8 cellular contexts compared by ENCODE assay signal in the genomic region with DNA sequence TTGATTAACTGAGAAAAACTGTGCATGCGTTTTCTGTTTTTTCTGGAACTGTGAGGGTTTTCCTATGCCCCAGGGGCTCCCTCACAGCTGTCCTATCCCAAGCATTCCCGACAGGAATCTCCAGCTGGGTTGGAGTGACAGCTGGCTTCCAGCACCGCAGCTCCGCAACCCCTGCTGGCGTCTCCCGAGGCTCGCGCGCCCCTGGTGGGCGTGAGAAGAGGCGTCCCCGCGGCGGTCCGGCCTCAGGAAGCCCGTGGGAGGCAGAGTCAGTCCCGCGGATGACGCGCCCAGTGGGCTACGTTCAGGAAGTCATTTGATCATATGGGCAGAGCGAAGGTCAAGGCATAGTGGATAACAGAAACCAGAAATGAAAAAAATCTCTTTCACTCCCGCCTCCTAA.
DNase-seq lines count a peak whose midpoint lies in the region; ATAC-seq and TF ChIP-seq lines count a peak whose summit lies in the region.
"Not testable (repeated sequence)": the region's sequence is repeated elsewhere in the genome, so short reads cannot be mapped to it uniquely, and the experiment has no call there.

No MANE protein-coding gene starts in this region.

- not testable (repeated sequence) for H4K5ac ChIP-seq in IMR-90 (ENCODE audit: low read depth, low read length)

- H3K4me1 ChIP-seq in IMR-90 (ENCODE audit: control insufficient read depth, insufficient read depth, low read length); gastroesophageal sphincter; right cardiac atrium (ENCODE audit: control insufficient read depth, insufficient read depth, low read length); upper lobe of right lung: not testable (repeated sequence)

- H3K36me3 ChIP-seq in IMR-90 (ENCODE audit: control insufficient read depth, insufficient read depth, low read length); gastroesophageal sphincter; upper lobe of right lung: not testable (repeated sequence)

- POLR2A ChIA-PET in IMR-90 (lab: Charles Lee; ENCODE audit: unreplicated experiment): not testable (repeated sequence)

- not testable (repeated sequence) for H2AK5ac ChIP-seq in IMR-90 (ENCODE audit: low read depth, low read length)

- H3K9me1 ChIP-seq in IMR-90 (ENCODE audit: insufficient read depth, low read length): not testable (repeated sequence)

- H2AFZ ChIP-seq in IMR-90 (replicated peaks; ENCODE audit: low read length, poor library complexity): not testable (repeated sequence)

- H3K36me3 Mint-ChIP-seq in Calu3 (ENCODE audit: insufficient read depth, unreplicated experiment); activated T-helper 17 cell treated with anti-CD3 and anti-CD28 coated beads, Interleukin-2, amount 50 U/mL, for 72 hours (ENCODE audit: low read depth); nephron progenitor cell (ENCODE audit: low read depth): not testable (repeated sequence)

- not testable (repeated sequence) for H3K27me3 Mint-ChIP-seq in Calu3 (ENCODE audit: unreplicated experiment); activated T-helper 17 cell treated with anti-CD3 and anti-CD28 coated beads, Interleukin-2, amount 50 U/mL, for 72 hours; nephron progenitor cell (ENCODE audit: low read depth, poor library complexity)

- DNase-seq in Calu3 (peak; percentile 17), choroid plexus epithelial cell (ENCODE audit: low read depth) (peak; percentile 39), right cardiac atrium (peak; percentile 13 to 60 (median 40)), nephron progenitor cell (peak; percentile 46), upper lobe of right lung (peak; percentile 54)
- DNase-seq in IMR-90: not testable (repeated sequence)

- not testable (repeated sequence) for H2BK20ac ChIP-seq in IMR-90 (ENCODE audit: low read depth, low read length)

- H3K4me3 ChIP-seq in IMR-90 (ENCODE audit: insufficient read depth, low read depth, low read length); choroid plexus epithelial cell (ENCODE audit: low read depth, low read length); gastroesophageal sphincter; right cardiac atrium (ENCODE audit: low read length); upper lobe of right lung: not testable (repeated sequence)

- intact Hi-C loops in Calu3 (cut with micrococcal nuclease; ENCODE audit: unreplicated experiment); IMR-90 (cut with micrococcal nuclease); right cardiac atrium (cut with DNase I); upper lobe of right lung (cut with DNase I): not testable (repeated sequence)

- H3K18ac ChIP-seq in IMR-90 (ENCODE audit: low read depth, low read length): not testable (repeated sequence)

- H3K14ac ChIP-seq in IMR-90 (replicated peaks; ENCODE audit: low read depth, low read length): not testable (repeated sequence)

- not testable (repeated sequence) for H3K23ac ChIP-seq in IMR-90 (ENCODE audit: low read depth, low read length)

- H3K9me3 ChIP-seq in IMR-90 (ENCODE audit: control insufficient read depth, insufficient read depth, low read length); gastroesophageal sphincter; right cardiac atrium (ENCODE audit: control insufficient read depth, low read length); upper lobe of right lung: not testable (repeated sequence)

- H3K4ac ChIP-seq in IMR-90 (ENCODE audit: low read depth, low read length): not testable (repeated sequence)

- not testable (repeated sequence) for H4K8ac ChIP-seq in IMR-90 (ENCODE audit: low read depth in 2 of 2, low read length in 2 of 2)

- H3K4me2 ChIP-seq in IMR-90 (ENCODE audit: low read depth, low read length): not testable (repeated sequence)

- H4K91ac ChIP-seq in IMR-90 (ENCODE audit: insufficient read depth, low read depth, low read length): not testable (repeated sequence)

- H3K79me1 ChIP-seq in IMR-90 (ENCODE audit: low read depth in 1 of 2, low read length in 2 of 2): not testable (repeated sequence)

- not testable (repeated sequence) for TF ChIP-seq POLR2A in IMR-90 (IDR thresholded peaks at IDR 0.05; ENCODE audit: low read depth, low read length); gastroesophageal sphincter (IDR thresholded peaks at IDR 0.05)

- H3K9me3 Mint-ChIP-seq in Calu3 (ENCODE audit: low read depth, unreplicated experiment); activated T-helper 17 cell treated with anti-CD3 and anti-CD28 coated beads, Interleukin-2, amount 50 U/mL, for 72 hours; nephron progenitor cell: not testable (repeated sequence)

- WGBS in IMR-90 (ENCODE audit: extremely low coverage in 2 of 2, insufficient read length in 1 of 2), 2 experiments: no CpG with 5 or more reads among the region's 23 CpGs
- WGBS in gastroesophageal sphincter (ENCODE audit: low coverage in 1 of 2), 2 donors: no CpG with 5 or more reads among the region's 23 CpGs
- WGBS in right cardiac atrium: 31% methylated on average over 2 of the region's 23 CpGs

- dilution Hi-C loops in IMR-90 (cut with HindIII; ENCODE audit: low sequenced_read_pairs, unreplicated experiment): not testable (repeated sequence)

- not testable (repeated sequence) for H3K9ac ChIP-seq in IMR-90 (ENCODE audit: low read depth, low read length)

- not testable (repeated sequence) for H3K27ac Mint-ChIP-seq in Calu3 (ENCODE audit: unreplicated experiment); activated T-helper 17 cell treated with anti-CD3 and anti-CD28 coated beads, Interleukin-2, amount 50 U/mL, for 72 hours; nephron progenitor cell

- not testable (repeated sequence) for H2BK15ac ChIP-seq in IMR-90 (ENCODE audit: low read depth, low read length)

- not testable (repeated sequence) for H3K27me3 ChIP-seq in IMR-90 (ENCODE audit: control insufficient read depth, insufficient read depth, low read length); gastroesophageal sphincter; right cardiac atrium (ENCODE audit: control insufficient read depth, insufficient read depth); upper lobe of right lung

- H3K56ac ChIP-seq in IMR-90 (ENCODE audit: extremely low read depth, insufficient read depth, low read length): not testable (repeated sequence)

- TF ChIP-seq EP300 in gastroesophageal sphincter (IDR thresholded peaks at IDR 0.05): not testable (repeated sequence)

- not testable (repeated sequence) for H2AK9ac ChIP-seq in IMR-90 (replicated peaks; ENCODE audit: low read depth, low read length, poor library complexity)

- not testable (repeated sequence) for H2BK5ac ChIP-seq in IMR-90 (ENCODE audit: low read depth, low read length, poor library complexity, severe bottlenecking)

- not testable (repeated sequence) for TF ChIP-seq RAD21 in IMR-90 (IDR thresholded peaks at IDR 0.05; ENCODE audit: low read length)

- CTCF ChIA-PET in Calu3 (lab: Charles Lee); IMR-90 (lab: Yijun Ruan, JAX): not testable (repeated sequence)

- not testable (repeated sequence) for H3K27ac ChIP-seq in IMR-90 (ENCODE audit: insufficient read depth, low read length); gastroesophageal sphincter; right cardiac atrium (ENCODE audit: low read length); upper lobe of right lung

- in situ Hi-C loops in IMR-90 (cut with MboI; ENCODE audit: low sequenced_read_pairs): not testable (repeated sequence)

- not testable (repeated sequence) for H2BK120ac ChIP-seq in IMR-90 (ENCODE audit: low read depth, low read length)

- not testable (repeated sequence) for H3K4me3 Mint-ChIP-seq in Calu3 (ENCODE audit: low read depth, unreplicated experiment); activated T-helper 17 cell treated with anti-CD3 and anti-CD28 coated beads, Interleukin-2, amount 50 U/mL, for 72 hours; nephron progenitor cell

- H3K4me1 Mint-ChIP-seq in Calu3 (ENCODE audit: low read depth, unreplicated experiment); activated T-helper 17 cell treated with anti-CD3 and anti-CD28 coated beads, Interleukin-2, amount 50 U/mL, for 72 hours; nephron progenitor cell: not testable (repeated sequence)

- not testable (repeated sequence) for H4K20me1 ChIP-seq in IMR-90 (ENCODE audit: insufficient read depth, low read length)

- peak; percentile 42; the same call in 1 of the 2 replicates for ATAC-seq in IMR-90 (ENCODE audit: low read depth)
- ATAC-seq in activated T-helper 17 cell treated with anti-CD3 and anti-CD28 coated beads, Interleukin-2, amount 50 U/mL, for 72 hours (replicated peaks): peak; percentile 19
- ATAC-seq in gastroesophageal sphincter: peak; percentile 31
- peak; percentile 61 to 82 for ATAC-seq in right cardiac atrium
- ATAC-seq in upper lobe of right lung: peak; percentile 64

- not testable (repeated sequence) for BruUV-seq in Calu3 (replicated peaks; lab: Mats Ljungman, UMichigan); IMR-90 (replicated peaks; lab: Mats Ljungman, UMichigan)

- not testable (repeated sequence) for TF ChIP-seq CTCF in Calu3 (IDR thresholded peaks at IDR 0.05; ENCODE audit: unreplicated experiment); gastroesophageal sphincter (IDR thresholded peaks at IDR 0.05); upper lobe of right lung (IDR thresholded peaks at IDR 0.05)
- TF ChIP-seq CTCF in IMR-90 (conservative IDR thresholded peaks at IDR 0.05; ENCODE audit: low read depth, low read length) (0 out of 2 replicates have a peak, but pooled peaks have one; percentile 6), choroid plexus epithelial cell (conservative IDR thresholded peaks at IDR 0.05; ENCODE audit: low read depth, low read length) (peak; percentile 34), nephron progenitor cell (IDR thresholded peaks at IDR 0.05) (peak; percentile 16)

Comparison
In these comparisons a context has a peak if more than half of its experiments do, and no peak if none do; other contexts are left out.
1. ATAC-seq: peak in every context shown above with its lines; median percentile 72 in right cardiac atrium; 64 in upper lobe of right lung; 42 in IMR-90; 31 in gastroesophageal sphincter; 19 in activated T-helper 17 cell treated with anti-CD3 and anti-CD28 coated beads, Interleukin-2, amount 50 U/mL, for 72 hours.